ENCODE assay signal across 2 cellular contexts in genomic region chr19:48548253-48548911, GRCh38.
TF ChIP-seq lines count a peak whose summit lies in the region.

No MANE protein-coding gene starts in this region.

TF ChIP-seq in HEK293, 187 proteins besides CTCF, POLR2A, EP300 and RAD21 (continues in another document):
- TF ChIP-seq ZNF214 (tag by site-specific recombination; IDR thresholded peaks at IDR 0.05; ENCODE audit: borderline replicate concordance) (no peak), ZNF530 (tag by site-specific recombination; IDR thresholded peaks at IDR 0.05; ENCODE audit: low read depth) (no peak), YY2 (tag by site-specific recombination; IDR thresholded peaks at IDR 0.05) (peak; percentile 47), ZNF155 (tag by site-specific recombination; IDR thresholded peaks at IDR 0.05) (no peak), ZNF837 (tag by site-specific recombination; IDR thresholded peaks at IDR 0.05) (no peak), AEBP2 (tag by site-specific recombination; IDR thresholded peaks at IDR 0.05; ENCODE audit: borderline replicate concordance) (no peak), ZNF791 (tag by site-specific recombination; IDR thresholded peaks at IDR 0.05) (no peak), ZNF621 (tag by site-specific recombination; IDR thresholded peaks at IDR 0.05) (no peak), ZNF747 (tag by site-specific recombination; IDR thresholded peaks at IDR 0.05) (no peak), ZNF398 (tag by site-specific recombination; IDR thresholded peaks at IDR 0.05) (0 out of 2 replicates have a peak, but pooled peaks have one; percentile 10), ZNF114 (tag by site-specific recombination; IDR thresholded peaks at IDR 0.05) (0 out of 2 replicates have a peak, but pooled peaks have one; percentile 65), ZNF521 (tag by site-specific recombination; IDR thresholded peaks at IDR 0.05) (0 out of 2 replicates have a peak, but pooled peaks have one; percentile 16), KLF8 (tag by site-specific recombination; IDR thresholded peaks at IDR 0.05) (no peak), ZNF274 (IDR thresholded peaks at IDR 0.05; ENCODE audit: low read length) (no peak), ZNF274 (tag by site-specific recombination; IDR thresholded peaks at IDR 0.05; ENCODE audit: borderline replicate concordance) (0 out of 2 replicates have a peak, but pooled peaks have one; percentile 8), SP7 (tag by site-specific recombination; IDR thresholded peaks at IDR 0.05) (no peak), GFI1B (tag by site-specific recombination; IDR thresholded peaks at IDR 0.05) (no peak), PBX3 (CRISPR knock-in tag; IDR thresholded peaks at IDR 0.05) (no peak), ZNF16 (tag by site-specific recombination; IDR thresholded peaks at IDR 0.05; ENCODE audit: low read depth) (no peak), ZNF704 (tag by site-specific recombination; IDR thresholded peaks at IDR 0.05) (no peak), ZNF660 (tag by site-specific recombination; IDR thresholded peaks at IDR 0.05) (no peak), ZNF248 (tag by site-specific recombination; IDR thresholded peaks at IDR 0.05) (0 out of 2 replicates have a peak, but pooled peaks have one; percentile 19), ZNF701 (tag by site-specific recombination; IDR thresholded peaks at IDR 0.05) (no peak), SP2 (tag by site-specific recombination; IDR thresholded peaks at IDR 0.05) (no peak), ZNF654 (tag by site-specific recombination; IDR thresholded peaks at IDR 0.05; ENCODE audit: low read depth) (no peak), ZNF645 (tag by site-specific recombination; IDR thresholded peaks at IDR 0.05) (no peak), KLF17 (tag by site-specific recombination; IDR thresholded peaks at IDR 0.05) (no peak), GLIS1 (tag by site-specific recombination; IDR thresholded peaks at IDR 0.05) (no peak)

TF ChIP-seq in GM12878, 131 proteins besides CTCF, POLR2A, EP300 and RAD21:
- no peak for TF ChIP-seq SIN3A (IDR thresholded peaks at IDR 0.05; ENCODE audit: low read depth, low read length)
- TF ChIP-seq ZZZ3 (IDR thresholded peaks at IDR 0.05; ENCODE audit: control insufficient read depth, insufficient read length, low read depth), result no peak
- no peak for TF ChIP-seq ZNF384 (IDR thresholded peaks at IDR 0.05; ENCODE audit: borderline replicate concordance, low read depth, low read length)
- TF ChIP-seq ZNF274 (IDR thresholded peaks at IDR 0.05; ENCODE audit: insufficient read depth, insufficient read length), result no peak
- no peak for TF ChIP-seq YY1 (IDR thresholded peaks at IDR 0.05; ENCODE audit: low read depth, low read length)
- TF ChIP-seq IRF5 (IDR thresholded peaks at IDR 0.05; ENCODE audit: borderline replicate concordance), result no peak
- TF ChIP-seq NFIC (IDR thresholded peaks at IDR 0.05; ENCODE audit: low read depth, low read length), result no peak
- TF ChIP-seq KLF5 (IDR thresholded peaks at IDR 0.05; ENCODE audit: partially characterized antibody), result no peak
- no peak for TF ChIP-seq MAX (IDR thresholded peaks at IDR 0.05; ENCODE audit: low read depth, low read length)
- TF ChIP-seq ZBTB11 (CRISPR knock-in tag; IDR thresholded peaks at IDR 0.05), result no peak
- TF ChIP-seq CBX3 (IDR thresholded peaks at IDR 0.05; ENCODE audit: borderline replicate concordance, low read depth), result no peak
- no peak for TF ChIP-seq NR2F1 (conservative IDR thresholded peaks at IDR 0.05)
- TF ChIP-seq ZBTB4 (CRISPR knock-in tag; IDR thresholded peaks at IDR 0.05), result no peak
- no peak for TF ChIP-seq E2F8 (IDR thresholded peaks at IDR 0.05; ENCODE audit: low read depth, partially characterized antibody)
- TF ChIP-seq ATF2 (IDR thresholded peaks at IDR 0.05; ENCODE audit: low read length), result no peak
- TF ChIP-seq GABPA (IDR thresholded peaks at IDR 0.05; ENCODE audit: low read depth), result no peak
- TF ChIP-seq MXI1 (IDR thresholded peaks at IDR 0.05; ENCODE audit: low read depth, low read length), result no peak
